Comparison of ENCODE assay signal across 1 cellular context in genomic region chr7:45592230-45592991, GRCh38.
TF ChIP-seq lines count a peak whose summit lies in the region.

No MANE protein-coding gene starts in this region.

TF ChIP-seq in H1, 55 proteins besides CTCF, POLR2A, EP300 and RAD21 (continued from another document):
- TF ChIP-seq, protein P1, sequence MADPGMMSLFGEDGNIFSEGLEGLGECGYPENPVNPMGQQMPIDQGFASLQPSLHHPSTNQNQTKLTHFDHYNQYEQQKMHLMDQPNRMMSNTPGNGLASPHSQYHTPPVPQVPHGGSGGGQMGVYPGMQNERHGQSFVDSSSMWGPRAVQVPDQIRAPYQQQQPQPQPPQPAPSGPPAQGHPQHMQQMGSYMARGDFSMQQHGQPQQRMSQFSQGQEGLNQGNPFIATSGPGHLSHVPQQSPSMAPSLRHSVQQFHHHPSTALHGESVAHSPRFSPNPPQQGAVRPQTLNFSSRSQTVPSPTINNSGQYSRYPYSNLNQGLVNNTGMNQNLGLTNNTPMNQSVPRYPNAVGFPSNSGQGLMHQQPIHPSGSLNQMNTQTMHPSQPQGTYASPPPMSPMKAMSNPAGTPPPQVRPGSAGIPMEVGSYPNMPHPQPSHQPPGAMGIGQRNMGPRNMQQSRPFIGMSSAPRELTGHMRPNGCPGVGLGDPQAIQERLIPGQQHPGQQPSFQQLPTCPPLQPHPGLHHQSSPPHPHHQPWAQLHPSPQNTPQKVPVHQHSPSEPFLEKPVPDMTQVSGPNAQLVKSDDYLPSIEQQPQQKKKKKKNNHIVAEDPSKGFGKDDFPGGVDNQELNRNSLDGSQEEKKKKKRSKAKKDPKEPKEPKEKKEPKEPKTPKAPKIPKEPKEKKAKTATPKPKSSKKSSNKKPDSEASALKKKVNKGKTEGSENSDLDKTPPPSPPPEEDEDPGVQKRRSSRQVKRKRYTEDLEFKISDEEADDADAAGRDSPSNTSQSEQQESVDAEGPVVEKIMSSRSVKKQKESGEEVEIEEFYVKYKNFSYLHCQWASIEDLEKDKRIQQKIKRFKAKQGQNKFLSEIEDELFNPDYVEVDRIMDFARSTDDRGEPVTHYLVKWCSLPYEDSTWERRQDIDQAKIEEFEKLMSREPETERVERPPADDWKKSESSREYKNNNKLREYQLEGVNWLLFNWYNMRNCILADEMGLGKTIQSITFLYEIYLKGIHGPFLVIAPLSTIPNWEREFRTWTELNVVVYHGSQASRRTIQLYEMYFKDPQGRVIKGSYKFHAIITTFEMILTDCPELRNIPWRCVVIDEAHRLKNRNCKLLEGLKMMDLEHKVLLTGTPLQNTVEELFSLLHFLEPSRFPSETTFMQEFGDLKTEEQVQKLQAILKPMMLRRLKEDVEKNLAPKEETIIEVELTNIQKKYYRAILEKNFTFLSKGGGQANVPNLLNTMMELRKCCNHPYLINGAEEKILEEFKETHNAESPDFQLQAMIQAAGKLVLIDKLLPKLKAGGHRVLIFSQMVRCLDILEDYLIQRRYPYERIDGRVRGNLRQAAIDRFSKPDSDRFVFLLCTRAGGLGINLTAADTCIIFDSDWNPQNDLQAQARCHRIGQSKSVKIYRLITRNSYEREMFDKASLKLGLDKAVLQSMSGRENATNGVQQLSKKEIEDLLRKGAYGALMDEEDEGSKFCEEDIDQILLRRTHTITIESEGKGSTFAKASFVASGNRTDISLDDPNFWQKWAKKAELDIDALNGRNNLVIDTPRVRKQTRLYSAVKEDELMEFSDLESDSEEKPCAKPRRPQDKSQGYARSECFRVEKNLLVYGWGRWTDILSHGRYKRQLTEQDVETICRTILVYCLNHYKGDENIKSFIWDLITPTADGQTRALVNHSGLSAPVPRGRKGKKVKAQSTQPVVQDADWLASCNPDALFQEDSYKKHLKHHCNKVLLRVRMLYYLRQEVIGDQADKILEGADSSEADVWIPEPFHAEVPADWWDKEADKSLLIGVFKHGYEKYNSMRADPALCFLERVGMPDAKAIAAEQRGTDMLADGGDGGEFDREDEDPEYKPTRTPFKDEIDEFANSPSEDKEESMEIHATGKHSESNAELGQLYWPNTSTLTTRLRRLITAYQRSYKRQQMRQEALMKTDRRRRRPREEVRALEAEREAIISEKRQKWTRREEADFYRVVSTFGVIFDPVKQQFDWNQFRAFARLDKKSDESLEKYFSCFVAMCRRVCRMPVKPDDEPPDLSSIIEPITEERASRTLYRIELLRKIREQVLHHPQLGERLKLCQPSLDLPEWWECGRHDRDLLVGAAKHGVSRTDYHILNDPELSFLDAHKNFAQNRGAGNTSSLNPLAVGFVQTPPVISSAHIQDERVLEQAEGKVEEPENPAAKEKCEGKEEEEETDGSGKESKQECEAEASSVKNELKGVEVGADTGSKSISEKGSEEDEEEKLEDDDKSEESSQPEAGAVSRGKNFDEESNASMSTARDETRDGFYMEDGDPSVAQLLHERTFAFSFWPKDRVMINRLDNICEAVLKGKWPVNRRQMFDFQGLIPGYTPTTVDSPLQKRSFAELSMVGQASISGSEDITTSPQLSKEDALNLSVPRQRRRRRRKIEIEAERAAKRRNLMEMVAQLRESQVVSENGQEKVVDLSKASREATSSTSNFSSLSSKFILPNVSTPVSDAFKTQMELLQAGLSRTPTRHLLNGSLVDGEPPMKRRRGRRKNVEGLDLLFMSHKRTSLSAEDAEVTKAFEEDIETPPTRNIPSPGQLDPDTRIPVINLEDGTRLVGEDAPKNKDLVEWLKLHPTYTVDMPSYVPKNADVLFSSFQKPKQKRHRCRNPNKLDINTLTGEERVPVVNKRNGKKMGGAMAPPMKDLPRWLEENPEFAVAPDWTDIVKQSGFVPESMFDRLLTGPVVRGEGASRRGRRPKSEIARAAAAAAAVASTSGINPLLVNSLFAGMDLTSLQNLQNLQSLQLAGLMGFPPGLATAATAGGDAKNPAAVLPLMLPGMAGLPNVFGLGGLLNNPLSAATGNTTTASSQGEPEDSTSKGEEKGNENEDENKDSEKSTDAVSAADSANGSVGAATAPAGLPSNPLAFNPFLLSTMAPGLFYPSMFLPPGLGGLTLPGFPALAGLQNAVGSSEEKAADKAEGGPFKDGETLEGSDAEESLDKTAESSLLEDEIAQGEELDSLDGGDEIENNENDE (IDR thresholded peaks at IDR 0.05; ENCODE audit: insufficient replicate concordance, low read length) = no peak
- TF ChIP-seq FOSL1 (IDR thresholded peaks at IDR 0.05; ENCODE audit: insufficient read depth, low read depth, low read length) (no peak), RFX5 (IDR thresholded peaks at IDR 0.05; ENCODE audit: borderline replicate concordance, low read depth, low read length) (no peak), RXRA (IDR thresholded peaks at IDR 0.05; ENCODE audit: insufficient read depth, low read depth, low read length) (no peak), KDM5A (IDR thresholded peaks at IDR 0.05; ENCODE audit: low read length) (no peak), TAF7 (optimal IDR thresholded peaks at IDR 0.05; ENCODE audit: borderline replicate concordance, low read depth, low read length) (no peak)
- TF ChIP-seq, protein P2, sequence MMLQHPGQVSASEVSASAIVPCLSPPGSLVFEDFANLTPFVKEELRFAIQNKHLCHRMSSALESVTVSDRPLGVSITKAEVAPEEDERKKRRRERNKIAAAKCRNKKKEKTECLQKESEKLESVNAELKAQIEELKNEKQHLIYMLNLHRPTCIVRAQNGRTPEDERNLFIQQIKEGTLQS (IDR thresholded peaks at IDR 0.05; ENCODE audit: insufficient read depth, low read depth, low read length) = no peak
TF ChIP-seq in H1: peak in this region for 0.
